8 cellular contexts compared by ENCODE assay signal in genomic region chr6:139323511-139324445, GRCh38. TPM values are rescaled to one million over a fixed set of nuclear protein-coding genes. Genes with fewer than 3 reads are reported as not detected.
DNase-seq lines count a peak whose midpoint lies in the region; ATAC-seq and TF ChIP-seq lines count a peak whose summit lies in the region.

No MANE protein-coding gene starts in this region.

- in situ Hi-C loops in transverse colon (cut with MboI; ENCODE audit: low pct_ligation_motif_present in 1 of 4, low pct_unique_long_range_greater_than_20kb in 1 of 4, low sequenced_read_pairs in 3 of 4) = no loop called here

- no TSS peak for BruUV-seq in PC-9 (replicated peaks; lab: Mats Ljungman, UMichigan)

- 43 to 44% methylated on average over 5 to 20 of the region's 22 CpGs for WGBS in gastroesophageal sphincter (ENCODE audit: low coverage in 1 of 2), 2 donors
- no CpG with 5 or more reads among the region's 22 CpGs for WGBS in trophoblast cell (ENCODE audit: extremely low coverage, insufficient coverage, insufficient read length)
- WGBS in transverse colon (ENCODE audit: low coverage in 1 of 2), 2 donors = 32 to 45% methylated on average over 11 to 22 of the region's 22 CpGs

- no peaks in the 10 kb centered on the region for H3K36me3 Mint-ChIP-seq in HFFc6 (ENCODE audit: low read depth)
- H3K36me3 Mint-ChIP-seq in activated T-cell treated with anti-CD3 and anti-CD28 coated beads, Interleukin-2, amount 50 U/mL, for 4 hours (ENCODE audit: insufficient read depth) = no peaks in the 10 kb centered on the region

- H4K8ac ChIP-seq in trophoblast cell (ENCODE audit: low read depth, low read length) = no peak overlapping the region

- ATAC-seq in activated T-cell treated with anti-CD3 and anti-CD28 coated beads, Interleukin-2, amount 50 U/mL, for 4 hours = peak; percentile 90 to 97
- peak; percentile 85 for ATAC-seq in gastroesophageal sphincter

- H3K27me3 Mint-ChIP-seq in HFFc6 (ENCODE audit: insufficient read depth) = no peaks in the 10 kb centered on the region; the same call in 1 of the 2 replicates
- H3K27me3 Mint-ChIP-seq in activated T-cell treated with anti-CD3 and anti-CD28 coated beads, Interleukin-2, amount 50 U/mL, for 4 hours (ENCODE audit: low read depth) = no peaks in the 10 kb centered on the region

- H3K4me2 ChIP-seq in PC-9 (peak overlapping the region; percentile 67), trophoblast cell (ENCODE audit: low read length) (no peak overlapping the region)

- no peak overlapping the region for H2BK12ac ChIP-seq in trophoblast cell (ENCODE audit: low read length)

- intact Hi-C loops in PC-9 (cut with micrococcal nuclease; ENCODE audit: unreplicated experiment) = no loop called here
- intact Hi-C loops in transverse colon (cut with DNase I; ENCODE audit: low total_unique reads) = no loop called here

- TF ChIP-seq EP300 in gastroesophageal sphincter (IDR thresholded peaks at IDR 0.05) (no peak), transverse colon (IDR thresholded peaks at IDR 0.05; ENCODE audit: low read depth) (no peak)

- H3K27ac Mint-ChIP-seq in HFFc6 = peak overlapping the region; percentile 10

- H3K23ac ChIP-seq in trophoblast cell (ENCODE audit: low read length) = no peak overlapping the region

- H3K79me2 ChIP-seq in PC-9 (ENCODE audit: low read depth) (no peaks in the 10 kb centered on the region), trophoblast cell (ENCODE audit: control insufficient read depth, insufficient read depth, low read length, poor library complexity) (no peaks in the 10 kb centered on the region)

- H3K9me2 ChIP-seq in PC-9 (ENCODE audit: insufficient read depth) = no peaks in the 10 kb centered on the region

- H3K14ac ChIP-seq in trophoblast cell (ENCODE audit: low read length) = no peak overlapping the region

- H3K4me3 Mint-ChIP-seq in HFFc6 = no peak overlapping the region
- peak overlapping the region; percentile 74 for H3K4me3 Mint-ChIP-seq in activated T-cell treated with anti-CD3 and anti-CD28 coated beads, Interleukin-2, amount 50 U/mL, for 4 hours

- H3K4me3 ChIP-seq in PC-9 (peak overlapping the region; percentile 20; the same call in 1 of the 2 replicates), gastroesophageal sphincter (peak overlapping the region in 1 of 2 donors; percentile 18), trophoblast cell (ENCODE audit: low read depth, low read length) (no peak overlapping the region), transverse colon (peak overlapping the region in 2 of 4 donors; percentile 1 to 6)

- H3K9me3 Mint-ChIP-seq in HFFc6 = no peaks in the 10 kb centered on the region
- H3K9me3 Mint-ChIP-seq in activated T-cell treated with anti-CD3 and anti-CD28 coated beads, Interleukin-2, amount 50 U/mL, for 4 hours = peaks cover 14% of the 10 kb centered on the region

- no peak overlapping the region for H3K4ac ChIP-seq in trophoblast cell (ENCODE audit: low read depth, low read length)

- H3K4me1 ChIP-seq in PC-9 (replicated peaks; ENCODE audit: insufficient read depth) (0 out of 2 replicates have a peak, but pooled peaks cover 5% of the 10 kb centered on the region), gastroesophageal sphincter (no peaks in the 10 kb centered on the region), trophoblast cell (ENCODE audit: control insufficient read depth in 1 of 2, insufficient read depth in 2 of 2, low read length in 2 of 2) (peaks cover 0 to 4% of the 10 kb centered on the region in 2 experiments), transverse colon (peaks cover 0 to 27% (median 0%) of the 10 kb centered on the region in 4 donors)

- H3K4me1 Mint-ChIP-seq in HFFc6 (ENCODE audit: low read depth) = peaks cover 10% of the 10 kb centered on the region
- H3K4me1 Mint-ChIP-seq in activated T-cell treated with anti-CD3 and anti-CD28 coated beads, Interleukin-2, amount 50 U/mL, for 4 hours (ENCODE audit: low read depth) = peaks cover 34% of the 10 kb centered on the region

- H3K36me3 ChIP-seq in PC-9 (ENCODE audit: low read depth) (no peaks in the 10 kb centered on the region), gastroesophageal sphincter (no peaks in the 10 kb centered on the region), trophoblast cell (ENCODE audit: control insufficient read depth in 1 of 2, insufficient read depth in 2 of 2, low read length in 2 of 2) (no peaks in the 10 kb centered on the region), transverse colon (no peaks in the 10 kb centered on the region)

- H3K18ac ChIP-seq in trophoblast cell (ENCODE audit: low read length) = peak overlapping the region; percentile 32

- POLR2A ChIA-PET in PC-9 (lab: Charles Lee; ENCODE audit: unreplicated experiment) = no interaction called here

- no peak overlapping the region for H2AK5ac ChIP-seq in trophoblast cell (ENCODE audit: low read length)

- peak overlapping the region; percentile 61 for H2AFZ ChIP-seq in PC-9
- no peak overlapping the region for H2AFZ ChIP-seq in trophoblast cell (ENCODE audit: insufficient read depth, low read length, poor library complexity)

- no peaks in the 10 kb centered on the region for H3K79me1 ChIP-seq in trophoblast cell (ENCODE audit: low read length)

- H3K27me3 ChIP-seq in PC-9 (ENCODE audit: insufficient read depth, low read depth) (no peaks in the 10 kb centered on the region), gastroesophageal sphincter (no peaks in the 10 kb centered on the region), trophoblast cell (ENCODE audit: insufficient read depth, low read length) (no peaks in the 10 kb centered on the region), transverse colon (no peaks in the 10 kb centered on the region)

- no peak overlapping the region for H4K12ac ChIP-seq in trophoblast cell (ENCODE audit: low read depth, low read length)

- H3K27ac ChIP-seq in PC-9 (no peak overlapping the region), gastroesophageal sphincter (peak overlapping the region in 3 of 4 donors; percentile 22 to 70 (median 41)), trophoblast cell (ENCODE audit: low read depth, low read length) (no peak overlapping the region), transverse colon (peak overlapping the region; percentile 54 to 73 (median 66))

- no peak overlapping the region for H2BK5ac ChIP-seq in trophoblast cell (ENCODE audit: low read depth, low read length, poor library complexity)

- no peaks in the 10 kb centered on the region for H4K20me1 ChIP-seq in PC-9 (ENCODE audit: insufficient read depth)

- no peaks in the 10 kb centered on the region for H3F3A ChIP-seq in PC-9 (ENCODE audit: insufficient read depth, low read depth)

- H2BK120ac ChIP-seq in trophoblast cell (ENCODE audit: insufficient read depth, low read length, poor library complexity) = peak overlapping the region; percentile 30

- TF ChIP-seq CTCF in HFFc6 (IDR thresholded peaks at IDR 0.05) (no peak), PC-9 (conservative IDR thresholded peaks at IDR 0.05) (no peak), gastroesophageal sphincter (IDR thresholded peaks at IDR 0.05) (no peak), transverse colon (IDR thresholded peaks at IDR 0.05) (no peak)

- no peak for TF ChIP-seq POLR2A in gastroesophageal sphincter (IDR thresholded peaks at IDR 0.05)
- TF ChIP-seq POLR2A in transverse colon (IDR thresholded peaks at IDR 0.05) = no peak

- H4K91ac ChIP-seq in trophoblast cell (ENCODE audit: low read depth, low read length) = no peak overlapping the region

- H3K9me3 ChIP-seq in PC-9 (ENCODE audit: insufficient read depth, low read depth) (no peaks in the 10 kb centered on the region), gastroesophageal sphincter (no peaks in the 10 kb centered on the region), trophoblast cell (ENCODE audit: insufficient read depth, low read depth, low read length) (no peaks in the 10 kb centered on the region), transverse colon (no peaks in the 10 kb centered on the region)

- DNase-seq in EL (peak; percentile 78), HFFc6 (peak; percentile 29), PC-9 (peak in 1 of 2 experiments; percentile 9), trophoblast cell (peak; percentile 19 to 49), transverse colon (peak; percentile 81), NCI-H446 (lab: John Stamatoyannopoulos, UW) (no peak)
- DNase-seq in activated T-cell treated with anti-CD3 and anti-CD28 coated beads, Interleukin-2, amount 50 U/mL, for 4 hours = peak; percentile 70

- CTCF ChIA-PET in PC-9 (lab: Charles Lee) = no interaction called here

- H3K9ac ChIP-seq in trophoblast cell (ENCODE audit: low read length) = no peak overlapping the region

RNA-seq across cellular contexts. Expression of gene TXLNB, which starts 32.0 kb away (rescaled TPM):
- total RNA-seq in HFFc6 (2021; fragmentation: NEBNext Ultra II Directional; extraction: Animal tissue kit (Norgen Biotek cat#: 25700)) = under 1 TPM in 1 of 6 experiments, not detected in 5; 0.07 TPM
- total RNA-seq in PC-9 (2021) (0.09 TPM in 1 of 2 replicates, not detected in the other), gastroesophageal sphincter (1 to 10 TPM in 3 of 4 donors, under 1 TPM in 1; 0.67 to 5.4 (median 2.6) TPM), transverse colon (1 to 10 TPM in 2 of 4 donors, under 1 TPM in 1, not detected in 1; 0.27 to 6.6 (median 2.1) TPM)
- under 1 TPM in 2 of 3 donors, not detected in 1; 0.08 to 0.11 TPM for total RNA-seq in activated T-cell treated with anti-CD3 and anti-CD28 coated beads, Interleukin-2, amount 50 U/mL, for 4 hours
- polyA plus RNA-seq in trophoblast cell (2013) = 0.03 TPM in 2 replicates

RNA-seq across cellular contexts. Expression of gene CITED2, which starts 50.7 kb away (rescaled TPM):
- total RNA-seq in HFFc6 (2021; fragmentation: NEBNext Ultra II Directional; extraction: Animal tissue kit (Norgen Biotek cat#: 25700)) = 1,000 to 10,000 TPM; 1,147 to 1,717 (median 1,616) TPM
- total RNA-seq in PC-9 (2021) = 47.0 and 54.0 TPM in 2 replicates
- total RNA-seq in activated T-cell treated with anti-CD3 and anti-CD28 coated beads, Interleukin-2, amount 50 U/mL, for 4 hours = 10 to 100 TPM; 35.3 to 61.8 (median 54.1) TPM
- 100 to 1,000 TPM; 103 to 553 (median 336) TPM for total RNA-seq in gastroesophageal sphincter
- 250 and 268 TPM in 2 replicates for polyA plus RNA-seq in trophoblast cell (2013)
- 100 to 1,000 TPM in 2 of 4 donors, 10 to 100 TPM in 2; 66.6 to 116 (median 102) TPM for total RNA-seq in transverse colon

Comparison
In these comparisons a context has a peak if more than half of its experiments do, and no peak if none do; other contexts are left out.
1. DNase-seq: peak in EL (single experiment), HFFc6 (single experiment), activated T-cell treated with anti-CD3 and anti-CD28 coated beads, Interleukin-2, amount 50 U/mL, for 4 hours (single experiment), trophoblast cell (2 of 2) and transverse colon (single experiment); none in NCI-H446 (0 of 2).
2. H3K27ac ChIP-seq: peak in gastroesophageal sphincter (3 of 4) and transverse colon (4 of 4); none in PC-9 (single experiment) and trophoblast cell (single experiment).